ENCODE assay signal across 20 cellular contexts in the genomic region with DNA sequence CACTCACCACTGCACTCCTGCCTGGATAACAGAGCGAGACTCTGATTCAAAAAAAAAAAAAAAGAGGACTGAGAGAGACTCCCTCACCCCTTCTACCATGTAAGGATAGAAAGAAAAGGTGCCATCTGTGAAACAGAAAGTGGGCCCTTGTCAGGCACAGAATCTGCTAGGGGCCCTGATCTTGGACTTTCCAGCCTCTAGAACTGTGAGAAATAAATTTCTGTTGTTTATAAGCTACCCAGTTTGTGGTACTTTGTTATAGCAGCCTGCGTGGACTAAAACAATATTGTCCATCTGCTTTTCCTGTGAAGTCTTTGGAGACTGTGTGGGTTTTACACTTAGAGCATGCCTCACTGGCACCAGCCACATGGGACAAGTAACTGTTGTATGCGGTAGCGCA. TPM values are rescaled to one million over a fixed set of nuclear protein-coding genes. Genes with fewer than 3 reads are reported as not detected.
DNase-seq lines count a peak whose midpoint lies in the region; ATAC-seq, FAIRE-seq and TF ChIP-seq lines count a peak whose summit lies in the region.
"Had no signal": no experiment of that assay in that cellular context is flagged by ENCODE, and none has a peak within 500 bp of the region (broad histone marks: within the 10 kb centered on the region; RNA-seq: fewer than 3 reads in every experiment).

No MANE protein-coding gene starts in this region.

- no peak for TF ChIP-seq EP300 in K562 (IDR thresholded peaks at IDR 0.05; ENCODE audit: low read length)

- H3K27ac ChIP-seq in BLaER1, result peak overlapping the region; percentile 21; the same call in 1 of the 2 replicates
- H3K27ac ChIP-seq in GM23338 (ENCODE audit: low read depth), result no peak overlapping the region
- H3K27ac ChIP-seq in K562 (ENCODE audit: extremely low read depth, low read depth, low read length), result no peak overlapping the region
- peak overlapping the region; percentile 82 for H3K27ac ChIP-seq in psoas muscle
- H3K27ac ChIP-seq: SJCRH30 had no signal

- no peaks in the 10 kb centered on the region for H3K36me3 ChIP-seq in BLaER1
- H3K36me3 ChIP-seq in GM23338 (ENCODE audit: insufficient read depth), result no peaks in the 10 kb centered on the region
- no peaks in the 10 kb centered on the region for H3K36me3 ChIP-seq in K562 (ENCODE audit: control insufficient read depth, insufficient read depth, low read length)
- H3K36me3 ChIP-seq in psoas muscle (ENCODE audit: insufficient read depth in 1 of 2, low read depth in 1 of 2), result no peaks in the 10 kb centered on the region
- H3K36me3 ChIP-seq: SJCRH30 had no signal

- no peak for ATAC-seq in GM23338
- no peak for ATAC-seq in K562
- ATAC-seq in psoas muscle, result no peak
- ATAC-seq in Right ventricle myocardium inferior, result no peak

- H3K4me2 ChIP-seq in BLaER1 (peak overlapping the region; percentile 71), GM23338 (0 out of 2 replicates have a peak overlapping the region, but pooled peaks have one; percentile 33), K562 (ENCODE audit: insufficient read depth, low read length) (no peak overlapping the region)

- H3K9ac ChIP-seq in BLaER1, result no peak overlapping the region
- H3K9ac ChIP-seq in K562 (ENCODE audit: insufficient read depth in 1 of 2, low read depth in 2 of 2, low read length in 2 of 2), result no peak overlapping the region

- 0 out of 2 replicates have a peak, but pooled peaks cover 2% of the 10 kb centered on the region for H3F3A ChIP-seq in GM23338 (replicated peaks; ENCODE audit: low read depth)

- no peak for TF ChIP-seq RAD21 in K562 (CRISPR knock-in tag; conservative IDR thresholded peaks at IDR 0.05 in 1 of 2, IDR thresholded peaks at IDR 0.05 in 1 of 2)

- no peak for TF ChIP-seq CTCF in GM23338 (conservative IDR thresholded peaks at IDR 0.05; ENCODE audit: low read depth in 2 of 2)
- TF ChIP-seq CTCF in K562 (IDR thresholded peaks at IDR 0.05 in 2 of 3, conservative IDR thresholded peaks at IDR 0.05 in 1 of 3; ENCODE audit: insufficient read depth in 2 of 3, low read depth in 1 of 3, low read length in 3 of 3), result no peak
- TF ChIP-seq CTCF in psoas muscle (IDR thresholded peaks at IDR 0.05), result no peak

- H3K27ac Mint-ChIP-seq in GM23338, result no peak overlapping the region
- H3K27ac Mint-ChIP-seq: CD4-positive, alpha-beta memory T cell; HFFc6; IgD-negative memory B cell; T-helper 2 cell treated with Interferon-gamma antibody and Interleukin-4, amounts not matched to agents 5 μg/mL and 100 μg/mL, for 36 hours had no signal

- no peaks in the 10 kb centered on the region for H3K27me3 ChIP-seq in BLaER1
- no peaks in the 10 kb centered on the region for H3K27me3 ChIP-seq in GM23338 (ENCODE audit: insufficient read depth)
- no peaks in the 10 kb centered on the region for H3K27me3 ChIP-seq in K562 (ENCODE audit: control insufficient read depth in 2 of 2, insufficient read depth in 2 of 2, low read length in 2 of 2)
- H3K27me3 ChIP-seq in psoas muscle (ENCODE audit: insufficient read depth in 3 of 3, low read length in 2 of 3), result no peaks in the 10 kb centered on the region
- H3K27me3 ChIP-seq: SJCRH30 had no signal

- H3K4me3 ChIP-seq in BLaER1 (no peak overlapping the region), GM23338 (no peak overlapping the region), K562 (no peak overlapping the region), psoas muscle (no peak overlapping the region)

- CTCF ChIA-PET in K562 (lab: Yijun Ruan, JAX; ENCODE audit: low intra/inter-chr PET ratio), result interaction anchor here (2.1 kb wide), 1 partner anchor 183 kb away, joined by 32 read pairs; no protein-coding TSS in a partner anchor

- H3K4me1 Mint-ChIP-seq in GM23338, result peaks cover 29% of the 10 kb centered on the region

- H3K9me2 ChIP-seq in GM23338 (ENCODE audit: insufficient read depth), result no peaks in the 10 kb centered on the region

- peaks cover 6% of the 10 kb centered on the region for H3K27me3 Mint-ChIP-seq in GM23338 (ENCODE audit: insufficient read depth, low read depth, poor library complexity)

- H3K9me3 ChIP-seq in BLaER1, result no peaks in the 10 kb centered on the region
- H3K9me3 ChIP-seq in K562 (replicated peaks; ENCODE audit: control insufficient read depth, insufficient read depth, low read depth, low read length), result no peaks in the 10 kb centered on the region
- H3K9me3 ChIP-seq in psoas muscle, result no peaks in the 10 kb centered on the region
- H3K9me3 ChIP-seq: SJCRH30 had no signal

- no peak overlapping the region for H3K4me3 Mint-ChIP-seq in GM23338
- H3K4me3 Mint-ChIP-seq: CD4-positive, alpha-beta memory T cell; IgD-negative memory B cell; T-helper 2 cell treated with Interferon-gamma antibody and Interleukin-4, amounts not matched to agents 5 μg/mL and 100 μg/mL, for 36 hours had no signal

- intact Hi-C loops in K562 (cut with micrococcal nuclease), result loop anchor here (2.0 to 5.0 kb wide), 3 partner anchors 18 to 50 kb away; a partner anchor contains a TSS
- intact Hi-C loops in psoas muscle (cut with DNase I), result loop anchor here (2.0 to 5.0 kb wide), 2 partner anchors 182 to 230 kb away; a partner anchor contains a TSS
- intact Hi-C loops in Right ventricle myocardium inferior (cut with DNase I), result no loop called here

- H3K9me1 ChIP-seq in K562 (ENCODE audit: control insufficient read depth, insufficient read depth, low read length), result no peaks in the 10 kb centered on the region

- TF ChIP-seq POLR2A in K562 (conservative IDR thresholded peaks at IDR 0.05), result no peak

- H4K20me1 ChIP-seq in BLaER1 (no peaks in the 10 kb centered on the region), GM23338 (replicated peaks; ENCODE audit: insufficient read depth) (no peaks in the 10 kb centered on the region), K562 (replicated peaks; ENCODE audit: control insufficient read depth, insufficient read depth, low read length) (no peaks in the 10 kb centered on the region)

- H2AFZ ChIP-seq in GM23338 (peak overlapping the region; percentile 60), K562 (ENCODE audit: low read depth, low read length) (peak overlapping the region; percentile 77; the same call in 1 of the 2 replicates)

- 100% methylated on average over 3 of the region's 4 CpGs for WGBS in K562 (ENCODE audit: insufficient coverage, low coverage, missing lambda C conversion rate)
- WGBS in psoas muscle, 3 donors, result 82 to 97% (median 83%) methylated on average over 4 of the region's 4 CpGs

- in situ Hi-C loops in K562 (cut with MboI), result loop anchor here (5.0 to 25.0 kb wide), 2 partner anchors 180 to 465 kb away; no protein-coding TSS in a partner anchor

- BruUV-seq in K562 (replicated peaks; lab: Mats Ljungman, UMichigan), result no TSS peak

- DNase-seq in GM23338 (ENCODE audit: low spot score) (no peak), K562 (ENCODE audit: extremely low read depth in 1 of 4, low spot score in 3 of 4) (no peak), psoas muscle (no peak), hepatic stellate cell (ENCODE audit: low spot score) (no peak), NCI-H1092 treated with DMSO at 0.1 percent for 48 hours (lab: John Stamatoyannopoulos, UW) (no peak), Right ventricle myocardium inferior (ENCODE audit: missing footprints) (no peak)
- DNase-seq: ACHN; CD4-positive, alpha-beta memory T cell; GF-D8; HFFc6; NCI-H1436 treated with DMSO at 0.1 percent for 48 hours; NCI-H2029 treated with DMSO at 0.1 percent for 48 hours; RPMI8226; SW 1271 had no signal

- H3K79me2 ChIP-seq in GM23338 (replicated peaks; ENCODE audit: insufficient read depth), result no peaks in the 10 kb centered on the region
- no peaks in the 10 kb centered on the region for H3K79me2 ChIP-seq in K562 (ENCODE audit: control insufficient read depth, insufficient read depth, low read length)

- H3K4me1 ChIP-seq in BLaER1 (peaks cover 50% of the 10 kb centered on the region), GM23338 (ENCODE audit: insufficient read depth) (peaks cover 15% of the 10 kb centered on the region; the same call in 1 of the 2 replicates), K562 (replicated peaks in 1 of 2; ENCODE audit: control insufficient read depth in 2 of 2, insufficient read depth in 2 of 2, low read length in 2 of 2) (peaks cover 2 to 6% of the 10 kb centered on the region in 2 experiments; a peak in 4 of 5 replicates), psoas muscle (peaks cover 43% of the 10 kb centered on the region)

- H3K9me3 Mint-ChIP-seq in GM23338, result no peaks in the 10 kb centered on the region; the same call in 2 of the 3 replicates
- H3K9me3 Mint-ChIP-seq: CD4-positive, alpha-beta memory T cell; HFFc6; T-helper 2 cell treated with Interferon-gamma antibody and Interleukin-4, amounts not matched to agents 5 μg/mL and 100 μg/mL, for 36 hours had no signal

- POLR2A ChIA-PET in K562 (lab: Yijun Ruan, JAX), result no interaction called here

- no peak for FAIRE-seq in K562 (lab: Jason Lieb, UNC)
- FAIRE-seq: GM12892, H54 had no signal

- H3K36me3 Mint-ChIP-seq in GM23338 (ENCODE audit: low read depth), result no peaks in the 10 kb centered on the region
- H3K36me3 Mint-ChIP-seq: CD4-positive, alpha-beta memory T cell; IgD-negative memory B cell had no signal

TF ChIP-seq in GM23338, 12 proteins besides CTCF, POLR2A, EP300 and RAD21 (continues in another document):
- TF ChIP-seq CREB1 (CRISPR knock-in tag; IDR thresholded peaks at IDR 0.05; ENCODE audit: low read depth), result no peak

TF ChIP-seq in K562, 482 proteins besides CTCF, POLR2A, EP300 and RAD21 (continues in another document):
- TF ChIP-seq ZNF347 (CRISPR knock-in tag; IDR thresholded peaks at IDR 0.05; ENCODE audit: low read depth), result no peak

RNA-seq across cellular contexts. Expression of a gene that starts 52.2 kb away (rescaled TPM):
- total RNA-seq in GM23338 (2014; rRNA removed; shearing (Covaris generic)), result 65.4 and 71.0 TPM in 2 replicates
- polyA plus RNA-seq in GM23338 (2016; fragmentation: Nextera tagmentation; extraction: Ambion mirVana) (8.2 and 9.5 TPM in 2 replicates), K562 (2011; rRNA removed) (53.5 and 54.6 TPM in 2 replicates), K562 (2014; fragmentation: Illumina TruSeq; extraction: Trizol) (24.1 and 24.8 TPM in 2 replicates), K562 (2014; fragmentation: Nextera tagmentation; extraction: Ambion mirVana) (10 to 100 TPM in 1 of 2 experiments, 1 to 10 TPM in 1; 7.8 to 30.2 TPM), K562 (2014; rRNA removed) (20.2 and 24.9 TPM in 2 replicates), psoas muscle (10 to 100 TPM in 1 of 3 donors, 1 to 10 TPM in 2; 4.8 to 18.2 (median 6.2) TPM)
- total RNA-seq in K562 (2011; cell fraction: chromatin; rRNA removed; ENCODE audit: low replicate concordance), result 206 and 247 TPM in 2 replicates
- 93.6 and 103 TPM in 2 replicates for total RNA-seq in K562 (2011; cell fraction: nucleolus; rRNA removed)
- total RNA-seq in K562 (2011; cell fraction: nucleoplasm; rRNA removed), result 120 and 144 TPM in 2 replicates
- total RNA-seq in K562 (2014; rRNA removed) (54.6 and 61.6 TPM in 2 replicates), K562 (2014; rRNA removed; fragmentation: Illumina TruSeq; extraction: Trizol) (90.6 and 106 TPM in 2 replicates), K562 (2015; rRNA removed; fragmentation: Illumina TruSeq; extraction: Trizol) (68.5 and 69.6 TPM in 2 replicates), K562 (2021) (89.4 and 99.3 TPM in 2 replicates), psoas muscle (100 to 1,000 TPM in 1 of 4 donors, 10 to 100 TPM in 3; 37.4 to 147 (median 77.1) TPM), Right ventricle myocardium inferior (12.8 TPM)
- polyA plus RNA-seq in K562 (2011; cell fraction: cytosol; rRNA removed), result 28.3 and 33.4 TPM in 2 replicates
- polyA plus RNA-seq in K562 (2011; cell fraction: nucleus; rRNA removed), result 48.4 and 72.1 TPM in 2 replicates
- polyA plus RNA-seq in K562 (2012), result 18.9 and 21.5 TPM in 2 replicates
- 207 and 259 TPM in 2 replicates for polyA minus RNA-seq in K562 (2011; rRNA and poly(A)+ RNA removed)
- 91.1 and 132 TPM in 2 replicates for polyA minus RNA-seq in K562 (2011; cell fraction: cytosol; rRNA and poly(A)+ RNA removed)
- polyA minus RNA-seq in K562 (2011; cell fraction: nucleus; rRNA and poly(A)+ RNA removed), result 127 and 151 TPM in 2 replicates
- total RNA-seq: CD4-positive, alpha-beta memory T cell; HFFc6 had no signal
- polyA plus RNA-seq: CD4-positive, alpha-beta memory T cell had no signal

Comparison
In these comparisons a context has a peak if more than half of its experiments do, and no peak if none do; other contexts are left out.
1. H3K27ac ChIP-seq: peak in BLaER1 (single experiment) and psoas muscle (single experiment); none in GM23338 (single experiment) and K562 (single experiment).